Comparison of ENCODE assay signal across 1 cellular context in genomic region chr17:48726182-48726915, GRCh38.
TF ChIP-seq lines count a peak whose summit lies in the region.

No MANE protein-coding gene starts in this region.

TF ChIP-seq in H1, 55 proteins besides CTCF, POLR2A, EP300 and RAD21:
- no peak for TF ChIP-seq MAFK (IDR thresholded peaks at IDR 0.05; ENCODE audit: low read depth, low read length)
- TF ChIP-seq JUN (IDR thresholded peaks at IDR 0.05; ENCODE audit: low read depth, low read length): no peak
